17 cellular contexts compared by ENCODE assay signal in the genomic region with DNA sequence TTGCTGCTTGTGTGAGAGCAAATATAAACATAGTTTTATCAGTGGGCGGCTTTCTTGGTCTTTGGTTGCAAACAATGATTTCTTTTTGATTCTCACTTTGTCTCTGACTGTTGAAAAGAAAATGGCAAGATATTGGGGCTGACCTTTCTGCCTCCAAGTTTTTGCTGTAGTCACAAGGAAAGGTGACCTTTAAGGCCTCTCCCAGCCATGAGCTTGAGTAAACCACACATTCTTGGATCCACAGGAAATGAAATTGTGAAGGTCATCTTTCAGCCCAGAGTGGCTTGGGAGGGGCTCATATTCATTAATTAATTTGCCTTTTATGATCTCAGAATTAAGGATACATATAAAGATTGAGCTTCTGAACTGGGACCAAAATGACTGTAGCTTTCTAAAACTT.
DNase-seq lines count a peak whose midpoint lies in the region; ATAC-seq and TF ChIP-seq lines count a peak whose summit lies in the region.
"Had no signal": no experiment of that assay in that cellular context is flagged by ENCODE, and none has a peak within 500 bp of the region (broad histone marks: within the 10 kb centered on the region; RNA-seq: fewer than 3 reads in every experiment).

No MANE protein-coding gene starts in this region.

- H3K9ac ChIP-seq in IMR-90 (ENCODE audit: low read depth, low read length): no peak overlapping the region
- H3K9ac ChIP-seq in neuronal stem cell (ENCODE audit: low read depth, low read length, poor library complexity): no peak overlapping the region
- H3K9ac ChIP-seq: BLaER1 treated with 17β-estradiol and CSF1 and Interleukin-3, amounts not matched to agents 10 nM and 100 nM; KMS-11 had no signal

- H2AK5ac ChIP-seq in IMR-90 (ENCODE audit: low read depth, low read length): no peak overlapping the region
- no peak overlapping the region for H2AK5ac ChIP-seq in neuronal stem cell (ENCODE audit: low read depth, low read length)

- H2BK12ac ChIP-seq in neuronal stem cell (ENCODE audit: low read length): no peak overlapping the region

- no peak overlapping the region for H3K4me3 ChIP-seq in IMR-90 (ENCODE audit: insufficient read depth, low read depth, low read length)
- H3K4me3 ChIP-seq in choroid plexus epithelial cell (ENCODE audit: low read depth, low read length): no peak overlapping the region
- H3K4me3 ChIP-seq in neuronal stem cell (ENCODE audit: low read length in 2 of 2): no peak overlapping the region
- H3K4me3 ChIP-seq in psoas muscle: no peak overlapping the region
- H3K4me3 ChIP-seq: BLaER1 treated with 17β-estradiol and CSF1 and Interleukin-3, amounts not matched to agents 10 nM and 100 nM had no signal

- intact Hi-C loops in IMR-90 (cut with micrococcal nuclease): no loop called here
- intact Hi-C loops in psoas muscle (cut with DNase I): no loop called here

- H3K18ac ChIP-seq in IMR-90 (ENCODE audit: low read depth, low read length) (peak overlapping the region; percentile 93), neuronal stem cell (ENCODE audit: low read length) (no peak overlapping the region)

- peak overlapping the region; percentile 36; the same call in 1 of the 2 replicates for H2BK20ac ChIP-seq in IMR-90 (ENCODE audit: low read depth, low read length)

- H4K91ac ChIP-seq in IMR-90 (ENCODE audit: insufficient read depth, low read depth, low read length) (no peak overlapping the region), neuronal stem cell (ENCODE audit: low read depth, low read length, poor library complexity) (no peak overlapping the region)

- in situ Hi-C loops in IMR-90 (cut with MboI; ENCODE audit: low sequenced_read_pairs): no loop called here

- H2AK9ac ChIP-seq in IMR-90 (replicated peaks; ENCODE audit: low read depth, low read length, poor library complexity): no peak overlapping the region

- 0 out of 2 replicates have a peak overlapping the region, but pooled peaks have one; percentile 46 for H3K4ac ChIP-seq in IMR-90 (ENCODE audit: low read depth, low read length)
- no peak overlapping the region for H3K4ac ChIP-seq in neuronal stem cell (ENCODE audit: low read length)

- H3K27me3 ChIP-seq in IMR-90 (ENCODE audit: control insufficient read depth, insufficient read depth, low read length) (no peaks in the 10 kb centered on the region), neuronal stem cell (ENCODE audit: control insufficient read depth in 3 of 3, insufficient read depth in 3 of 3, low read depth in 1 of 3, low read length in 3 of 3) (no peaks in the 10 kb centered on the region), psoas muscle (ENCODE audit: insufficient read depth in 3 of 3, low read length in 2 of 3) (no peaks in the 10 kb centered on the region)
- H3K27me3 ChIP-seq: BLaER1 treated with 17β-estradiol and CSF1 and Interleukin-3, amounts not matched to agents 10 nM and 100 nM had no signal

- BruUV-seq in IMR-90 (replicated peaks; lab: Mats Ljungman, UMichigan): no TSS peak

- H2BK15ac ChIP-seq in IMR-90 (ENCODE audit: low read depth, low read length) (no peak overlapping the region), neuronal stem cell (ENCODE audit: low read length) (no peak overlapping the region)

- ATAC-seq in IMR-90 (ENCODE audit: low read depth) (peak; percentile 55), psoas muscle (no peak), GM19463 (IDR thresholded peaks at IDR 0.05; ENCODE audit: unreplicated experiment) (no peak)

- no peak overlapping the region for H3K14ac ChIP-seq in IMR-90 (replicated peaks; ENCODE audit: low read depth, low read length)
- no peak overlapping the region for H3K14ac ChIP-seq in neuronal stem cell (ENCODE audit: low read length)

- dilution Hi-C loops in IMR-90 (cut with HindIII; ENCODE audit: low sequenced_read_pairs, unreplicated experiment): no loop called here

- no peaks in the 10 kb centered on the region for H3K9me3 ChIP-seq in IMR-90 (ENCODE audit: control insufficient read depth, insufficient read depth, low read length)
- no peaks in the 10 kb centered on the region for H3K9me3 ChIP-seq in neuronal stem cell (replicated peaks in 1 of 2; ENCODE audit: control insufficient read depth in 2 of 2, insufficient read depth in 1 of 2, low read depth in 1 of 2, low read length in 2 of 2)
- H3K9me3 ChIP-seq in psoas muscle: no peaks in the 10 kb centered on the region

- H3K4me2 ChIP-seq in IMR-90 (ENCODE audit: low read depth, low read length) (peak overlapping the region; percentile 75), neuronal stem cell (ENCODE audit: insufficient read depth, low read length, poor library complexity, severe bottlenecking) (no peak overlapping the region)
- H3K4me2 ChIP-seq: BLaER1 treated with 17β-estradiol and CSF1 and Interleukin-3, amounts not matched to agents 10 nM and 100 nM; KMS-11 had no signal

- H3K9me1 ChIP-seq in IMR-90 (ENCODE audit: insufficient read depth, low read length): 0 out of 2 replicates have a peak, but pooled peaks cover 3% of the 10 kb centered on the region

- H3K79me1 ChIP-seq in IMR-90 (ENCODE audit: low read depth in 1 of 2, low read length in 2 of 2) (no peaks in the 10 kb centered on the region), neuronal stem cell (ENCODE audit: low read depth, low read length) (no peaks in the 10 kb centered on the region)

- no CpG with 5 or more reads among the region's 1 CpG for WGBS in IMR-90 (ENCODE audit: extremely low coverage in 2 of 2, insufficient read length in 1 of 2), 2 experiments
- WGBS in neuronal stem cell (ENCODE audit: extremely low coverage in 2 of 2, insufficient read length in 2 of 2, insufficient replicate concordance in 1 of 2), 2 donors: no CpG with 5 or more reads among the region's 1 CpG
- WGBS in psoas muscle, 3 donors: 96 to 97% (median 97%) methylated on average over 1 of the region's 1 CpG

- no peak overlapping the region for H3K56ac ChIP-seq in IMR-90 (ENCODE audit: extremely low read depth, insufficient read depth, low read length)

- peak overlapping the region in 1 of 2 experiments; percentile 66; a peak in 2 of 4 replicates for H4K8ac ChIP-seq in IMR-90 (ENCODE audit: low read depth in 2 of 2, low read length in 2 of 2)
- H4K8ac ChIP-seq in neuronal stem cell (ENCODE audit: low read depth, low read length): no peak overlapping the region

- H3K23ac ChIP-seq in IMR-90 (ENCODE audit: low read depth, low read length): 0 out of 2 replicates have a peak overlapping the region, but pooled peaks have one; percentile 44
- no peak overlapping the region for H3K23ac ChIP-seq in neuronal stem cell (ENCODE audit: low read depth, low read length, poor library complexity)

- H2BK5ac ChIP-seq in IMR-90 (ENCODE audit: low read depth, low read length, poor library complexity, severe bottlenecking): peak overlapping the region; percentile 71
- H2BK5ac ChIP-seq in neuronal stem cell (ENCODE audit: low read length): no peak overlapping the region

- H3K27ac ChIP-seq in IMR-90 (ENCODE audit: insufficient read depth, low read length) (peak overlapping the region; percentile 68; the same call in 1 of the 2 replicates), neuronal stem cell (replicated peaks; ENCODE audit: low read length) (no peak overlapping the region), psoas muscle (no peak overlapping the region)
- H3K27ac ChIP-seq: 22Rv1; BLaER1 treated with 17β-estradiol and CSF1 and Interleukin-3, amounts not matched to agents 10 nM and 100 nM; KMS-11 had no signal

- H3K36me3 ChIP-seq in IMR-90 (ENCODE audit: control insufficient read depth, insufficient read depth, low read length) (no peaks in the 10 kb centered on the region), neuronal stem cell (replicated peaks in 1 of 2; ENCODE audit: control insufficient read depth in 2 of 2, insufficient read depth in 2 of 2, low read length in 2 of 2) (peaks cover 0 to 2% of the 10 kb centered on the region in 2 donors), psoas muscle (ENCODE audit: insufficient read depth in 1 of 2, low read depth in 1 of 2) (no peaks in the 10 kb centered on the region)

- TF ChIP-seq CTCF in IMR-90 (conservative IDR thresholded peaks at IDR 0.05; ENCODE audit: low read depth, low read length) (no peak), choroid plexus epithelial cell (conservative IDR thresholded peaks at IDR 0.05; ENCODE audit: low read depth, low read length) (no peak), psoas muscle (IDR thresholded peaks at IDR 0.05) (no peak)

- peak; percentile 31 for DNase-seq in COLO829 (ENCODE audit: low spot score)
- peak; percentile 31 for DNase-seq in IMR-90
- peak; percentile 22 for DNase-seq in choroid plexus epithelial cell (ENCODE audit: low read depth)
- DNase-seq in neuronal stem cell (ENCODE audit: low spot score): no peak
- DNase-seq in psoas muscle: no peak
- DNase-seq in Ammon's horn (ENCODE audit: low spot score): no peak
- DNase-seq in NCI-H146 (lab: John Stamatoyannopoulos, UW): no peak
- DNase-seq: AML-193; CD4-positive, CD25-positive, alpha-beta regulatory T cell; DMS79; EL; GOT3; H9 had no signal

- TF ChIP-seq RAD21 in IMR-90 (IDR thresholded peaks at IDR 0.05; ENCODE audit: low read length): no peak

- CTCF ChIA-PET in IMR-90 (lab: Yijun Ruan, JAX): interaction anchor here (0.5 kb wide), 1 partner anchor 304 kb away, joined by 5 read pairs; no protein-coding TSS in a partner anchor

- POLR2A ChIA-PET in IMR-90 (lab: Charles Lee; ENCODE audit: unreplicated experiment): no interaction called here

- H4K5ac ChIP-seq in IMR-90 (ENCODE audit: low read depth, low read length): peak overlapping the region; percentile 91

- H4K20me1 ChIP-seq in IMR-90 (ENCODE audit: insufficient read depth, low read length): no peaks in the 10 kb centered on the region
- H4K20me1 ChIP-seq: BLaER1 treated with 17β-estradiol and CSF1 and Interleukin-3, amounts not matched to agents 10 nM and 100 nM had no signal

- no peak overlapping the region for H2AFZ ChIP-seq in IMR-90 (replicated peaks; ENCODE audit: low read length, poor library complexity)
- peak overlapping the region; percentile 15 for H2AFZ ChIP-seq in neuronal stem cell (ENCODE audit: low read length)

- H3K4me1 ChIP-seq in IMR-90 (ENCODE audit: control insufficient read depth, insufficient read depth, low read length): peaks cover 2% of the 10 kb centered on the region
- no peaks in the 10 kb centered on the region for H3K4me1 ChIP-seq in neuronal stem cell (ENCODE audit: control insufficient read depth in 2 of 2, insufficient read depth in 1 of 2, low read depth in 1 of 2, low read length in 2 of 2)
- H3K4me1 ChIP-seq in psoas muscle: no peaks in the 10 kb centered on the region

- no peak for TF ChIP-seq POLR2A in IMR-90 (IDR thresholded peaks at IDR 0.05; ENCODE audit: low read depth, low read length)

- H2BK120ac ChIP-seq in IMR-90 (ENCODE audit: low read depth, low read length) (peak overlapping the region; percentile 65), neuronal stem cell (ENCODE audit: low read depth, low read length) (no peak overlapping the region)

TF ChIP-seq in IMR-90, 13 proteins besides CTCF, POLR2A, EP300 and RAD21 (continues in another document):
- TF ChIP-seq CHD1 (IDR thresholded peaks at IDR 0.05; ENCODE audit: low read depth, low read length) (no peak), CEBPB (IDR thresholded peaks at IDR 0.05; ENCODE audit: low read depth, low read length) (no peak), RFX5 (IDR thresholded peaks at IDR 0.05; ENCODE audit: low read depth, low read length) (no peak), NFE2L2 (IDR thresholded peaks at IDR 0.05; ENCODE audit: low read depth, low read length) (no peak), MAFK (IDR thresholded peaks at IDR 0.05; ENCODE audit: low read depth, low read length) (no peak)

Comparison
In these comparisons a context has a peak if more than half of its experiments do, and no peak if none do; other contexts are left out.
1. DNase-seq: peak in COLO829 (single experiment), IMR-90 (single experiment) and choroid plexus epithelial cell (single experiment); none in neuronal stem cell (single experiment), psoas muscle (0 of 2), Ammon's horn (single experiment) and NCI-H146 (single experiment).